In the genomic region with DNA sequence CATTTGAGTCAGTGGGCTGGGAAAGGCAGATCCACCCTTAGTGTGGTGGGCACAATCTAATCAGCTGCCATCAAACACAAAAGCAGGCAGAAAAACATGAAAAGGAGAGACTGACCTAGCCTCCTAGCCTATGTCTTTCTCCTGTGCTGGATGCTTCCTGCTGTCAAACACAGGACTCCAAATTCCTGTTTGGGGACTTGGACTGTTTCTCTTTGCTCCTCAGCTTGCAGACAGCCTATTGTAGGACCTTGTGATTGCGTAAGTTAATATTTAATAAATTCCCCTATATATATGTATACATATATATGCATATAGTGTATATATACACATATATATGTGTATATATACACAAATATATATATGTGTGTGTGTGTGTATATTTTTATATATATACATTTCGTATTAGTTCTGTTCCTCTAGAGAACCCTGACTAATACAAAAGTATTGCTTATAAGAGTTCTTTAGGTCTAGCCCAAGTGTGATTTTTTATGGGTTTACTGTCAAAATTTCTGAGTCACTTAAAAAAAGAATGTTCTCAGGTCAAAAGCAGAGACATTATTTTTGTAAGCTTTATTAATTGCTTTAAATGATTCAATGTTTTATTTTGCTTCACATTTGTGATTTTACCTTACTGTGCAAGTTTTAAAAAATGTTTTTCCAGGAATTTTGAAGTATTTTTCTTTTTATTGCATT, we compare ENCODE assay signal across 28 cellular contexts.
DNase-seq lines count a peak whose midpoint lies in the region; ATAC-seq, FAIRE-seq and TF ChIP-seq lines count a peak whose summit lies in the region.
"Had no signal": no experiment of that assay in that cellular context is flagged by ENCODE, and none has a peak within 500 bp of the region (broad histone marks: within the 10 kb centered on the region; RNA-seq: fewer than 3 reads in every experiment).

No MANE protein-coding gene starts in this region.

- no peaks in the 10 kb centered on the region for H3K4me1 ChIP-seq in pancreas
- no peaks in the 10 kb centered on the region for H3K4me1 ChIP-seq in body of pancreas
- H3K4me1 ChIP-seq: Caco-2 had no signal

- intact Hi-C loops in pancreas (cut with DNase I) = no loop called here
- intact Hi-C loops in body of pancreas (cut with DNase I) = no loop called here

- H3K36me3 ChIP-seq in pancreas (no peaks in the 10 kb centered on the region), body of pancreas (replicated peaks in 1 of 2; ENCODE audit: insufficient read depth in 1 of 2, low read depth in 2 of 2) (no peaks in the 10 kb centered on the region), brain microvascular endothelial cell (replicated peaks) (no peaks in the 10 kb centered on the region)

- peak; percentile 20 for FAIRE-seq in pancreas (lab: Jason Lieb, UNC)
- FAIRE-seq: A204.1, GM12892, GM18507, GM19239, HepG2 had no signal

- ATAC-seq in pancreas = no peak
- ATAC-seq in body of pancreas = no peak
- ATAC-seq: HepG2, Panc1 had no signal

- H3K27ac ChIP-seq in pancreas (no peak overlapping the region), body of pancreas (no peak overlapping the region), brain microvascular endothelial cell (no peak overlapping the region)

- no peak for TF ChIP-seq POLR2A in body of pancreas (IDR thresholded peaks at IDR 0.05)

- DNase-seq in EH (ENCODE audit: low read depth) = peak; percentile 62
- peak; percentile 45 for DNase-seq in NCI-H226
- DNase-seq in fibroblast of pulmonary artery (ENCODE audit: low read depth) = peak; percentile 15
- DNase-seq in pancreas = no peak
- DNase-seq in body of pancreas = no peak
- DNase-seq in brain microvascular endothelial cell = no peak
- no peak for DNase-seq in COR-L47 (lab: John Stamatoyannopoulos, UW)
- DNase-seq: Caco-2; CD4-positive, alpha-beta T cell; DMS 273 treated with DMSO at 0.1 percent for 48 hours; DMS79 treated with DMSO at 0.1 percent for 48 hours; H7; HFFc6; KG1; NCI-H1092 treated with DMSO at 0.1 percent for 48 hours; NCI-H146; NCI-H2029 treated with DMSO at 0.1 percent for 48 hours; NCI-H345; NCI-H524 treated with DMSO at 0.1 percent for 48 hours; NCI-H82; SIG-M5; SK-N-SH had no signal

- H3K27me3 ChIP-seq in pancreas (no peaks in the 10 kb centered on the region), body of pancreas (no peaks in the 10 kb centered on the region), brain microvascular endothelial cell (replicated peaks) (no peaks in the 10 kb centered on the region)

- in situ Hi-C loops in brain microvascular endothelial cell (cut with HindIII; ENCODE audit: low pct_ligation_motif_present, low sequenced_read_pairs) = no loop called here

- 85 to 91% methylated on average over 2 of the region's 2 CpGs for WGBS in pancreas, 2 donors
- WGBS in body of pancreas, 2 donors = 85 to 93% methylated on average over 2 of the region's 2 CpGs

- H3K9me3 ChIP-seq in pancreas (no peaks in the 10 kb centered on the region), body of pancreas (no peaks in the 10 kb centered on the region)
- H3K9me3 ChIP-seq: Caco-2, SK-N-SH had no signal

- no peak for TF ChIP-seq CTCF in fibroblast of pulmonary artery (IDR thresholded peaks at IDR 0.05; ENCODE audit: low read length, missing control alignments)
- no peak for TF ChIP-seq CTCF in pancreas (IDR thresholded peaks at IDR 0.05)
- TF ChIP-seq CTCF in body of pancreas (IDR thresholded peaks at IDR 0.05) = no peak
- no peak for TF ChIP-seq CTCF in brain microvascular endothelial cell (IDR thresholded peaks at IDR 0.05; ENCODE audit: low read depth, low read length, missing control alignments)

- no peak overlapping the region for H3K4me3 ChIP-seq in fibroblast of pulmonary artery (replicated peaks; ENCODE audit: low read depth, low read length)
- H3K4me3 ChIP-seq in pancreas = no peak overlapping the region
- no peak overlapping the region for H3K4me3 ChIP-seq in body of pancreas
- no peak overlapping the region for H3K4me3 ChIP-seq in brain microvascular endothelial cell (ENCODE audit: low read depth, low read length)

Comparison
In these comparisons a context has a peak if more than half of its experiments do, and no peak if none do; other contexts are left out.
1. DNase-seq: peak in EH (single experiment), NCI-H226 (single experiment) and fibroblast of pulmonary artery (single experiment); none in pancreas (0 of 6), body of pancreas (0 of 4), brain microvascular endothelial cell (single experiment) and COR-L47 (single experiment).